In genomic region chr4:70601422-70602039, GRCh38 we compare ENCODE assay signal across 8 cellular contexts. TPM values are rescaled to one million over a fixed set of nuclear protein-coding genes. Genes with fewer than 3 reads are reported as not detected.
DNase-seq lines count a peak whose midpoint lies in the region; ATAC-seq and TF ChIP-seq lines count a peak whose summit lies in the region.

No MANE protein-coding gene starts in this region.

- intact Hi-C loops in activated CD4-positive, alpha-beta memory T cell treated with anti-CD3 and anti-CD28 coated beads for 36 hours (cut with micrococcal nuclease) = loop anchor here (1.0 to 10.0 kb wide), 5 partner anchors 86 to 1701 kb away; partner anchors contain the start of gene MOB1B

- TF ChIP-seq CTCF in endodermal cell (conservative IDR thresholded peaks at IDR 0.05) = peak; percentile 92

- no peaks in the 10 kb centered on the region for H3K4me1 Mint-ChIP-seq in activated CD4-positive, alpha-beta memory T cell treated with anti-CD3 and anti-CD28 coated beads for 36 hours (ENCODE audit: low read depth)
- H3K4me1 Mint-ChIP-seq in endodermal cell = peaks cover 8% of the 10 kb centered on the region
- peaks cover 0 to 3% (median 0%) of the 10 kb centered on the region in 4 donors for H3K4me1 Mint-ChIP-seq in naive thymus-derived CD8-positive, alpha-beta T cell

- no peaks in the 10 kb centered on the region for H3K9me3 Mint-ChIP-seq in activated CD4-positive, alpha-beta memory T cell treated with anti-CD3 and anti-CD28 coated beads for 36 hours
- no peaks in the 10 kb centered on the region for H3K9me3 Mint-ChIP-seq in endodermal cell
- no peaks in the 10 kb centered on the region for H3K9me3 Mint-ChIP-seq in naive thymus-derived CD8-positive, alpha-beta T cell

- H3K36me3 ChIP-seq in endodermal cell (ENCODE audit: control insufficient read depth, insufficient read depth, low read length) = no peaks in the 10 kb centered on the region

- H3K36me3 Mint-ChIP-seq in activated CD4-positive, alpha-beta memory T cell treated with anti-CD3 and anti-CD28 coated beads for 36 hours = no peaks in the 10 kb centered on the region
- H3K36me3 Mint-ChIP-seq in endodermal cell (ENCODE audit: low read depth) = no peaks in the 10 kb centered on the region
- H3K36me3 Mint-ChIP-seq in naive thymus-derived CD8-positive, alpha-beta T cell = no peaks in the 10 kb centered on the region

- H3K9ac ChIP-seq in endodermal cell (ENCODE audit: extremely low read depth, low read length, poor library complexity, severe bottlenecking) = no peak overlapping the region

- H3K4me3 ChIP-seq in endodermal cell (ENCODE audit: low read length) = no peak overlapping the region

- POLR2A ChIA-PET in activated CD4-positive, alpha-beta memory T cell treated with anti-CD3 and anti-CD28 coated beads for 36 hours (lab: Charles Lee) = no interaction called here
- POLR2A ChIA-PET in naive thymus-derived CD8-positive, alpha-beta T cell (lab: Charles Lee) = no interaction called here

- DNase-seq in DMS153 treated with DMSO at 0.1 percent for 48 hours (lab: John Stamatoyannopoulos, UW; ENCODE audit: unreplicated experiment) (peak; percentile 74), HK-2 (ENCODE audit: unreplicated experiment) (peak; percentile 53), NCI-H774 (lab: John Stamatoyannopoulos, UW) (peak; percentile 72), endodermal cell (peak; percentile 91)
- DNase-seq in activated CD4-positive, alpha-beta memory T cell treated with anti-CD3 and anti-CD28 coated beads for 36 hours = peak; percentile 74
- DNase-seq in naive thymus-derived CD8-positive, alpha-beta T cell = peak; percentile 29 to 83 (median 61)
- DNase-seq in stimulated activated naive CD4-positive, alpha-beta T cell treated with Interleukin-2 at 50 U/mL for 16 hours (lab: John Stamatoyannopoulos, UW) = peak; percentile 29

- H3K27ac Mint-ChIP-seq in activated CD4-positive, alpha-beta memory T cell treated with anti-CD3 and anti-CD28 coated beads for 36 hours = no peak overlapping the region
- no peak overlapping the region for H3K27ac Mint-ChIP-seq in endodermal cell
- H3K27ac Mint-ChIP-seq in naive thymus-derived CD8-positive, alpha-beta T cell = peak overlapping the region in 1 of 10 donors; percentile 53

- H3K9me3 ChIP-seq in endodermal cell (ENCODE audit: control insufficient read depth, low read length) = no peaks in the 10 kb centered on the region

- ATAC-seq in GM21390 (IDR thresholded peaks at IDR 0.05; ENCODE audit: unreplicated experiment) = peak; percentile 99
- ATAC-seq in naive thymus-derived CD8-positive, alpha-beta T cell = peak; percentile 83 to 90

- no peaks in the 10 kb centered on the region for H3K27me3 ChIP-seq in endodermal cell (ENCODE audit: control insufficient read depth, insufficient read depth, low read length, poor library complexity, severe bottlenecking)

- no peak overlapping the region for H3K4me3 Mint-ChIP-seq in activated CD4-positive, alpha-beta memory T cell treated with anti-CD3 and anti-CD28 coated beads for 36 hours
- H3K4me3 Mint-ChIP-seq in endodermal cell = no peak overlapping the region
- no peak overlapping the region for H3K4me3 Mint-ChIP-seq in naive thymus-derived CD8-positive, alpha-beta T cell

- no peak overlapping the region for H3K27ac ChIP-seq in endodermal cell (ENCODE audit: low read depth, low read length)

- no peaks in the 10 kb centered on the region for H3K4me1 ChIP-seq in endodermal cell (ENCODE audit: control insufficient read depth, insufficient read depth, low read length)

- CTCF ChIA-PET in activated CD4-positive, alpha-beta memory T cell treated with anti-CD3 and anti-CD28 coated beads for 36 hours (lab: Charles Lee) = interaction anchor here (0.6 to 1.8 kb wide), 9 partner anchors 9 to 1702 kb away, joined by 3 to 5 read pairs (median 3); partner anchors contain the start of gene DCK

- 63% methylated on average over 5 of the region's 5 CpGs; no CpG with 5 or more reads in 1 of the 2 experiments for WGBS in endodermal cell (ENCODE audit: insufficient coverage in 1 of 2, insufficient read length in 1 of 2), 2 experiments

- peaks cover 4% of the 10 kb centered on the region for H3K27me3 Mint-ChIP-seq in activated CD4-positive, alpha-beta memory T cell treated with anti-CD3 and anti-CD28 coated beads for 36 hours
- H3K27me3 Mint-ChIP-seq in endodermal cell (ENCODE audit: insufficient read depth) = no peaks in the 10 kb centered on the region
- peaks cover 0 to 3% (median 0%) of the 10 kb centered on the region in 5 donors for H3K27me3 Mint-ChIP-seq in naive thymus-derived CD8-positive, alpha-beta T cell

RNA-seq across cellular contexts. Expression of gene AMBN, which starts 9.5 kb away (rescaled TPM):
- not detected for total RNA-seq in activated CD4-positive, alpha-beta memory T cell treated with anti-CD3 and anti-CD28 coated beads for 36 hours
- total RNA-seq in endodermal cell = not detected
- 0.18 TPM for polyA plus RNA-seq in endodermal cell (2013, experiment 1 of 2)
- polyA plus RNA-seq in endodermal cell (2013, experiment 2 of 2) = 0.33 TPM
- total RNA-seq in naive thymus-derived CD8-positive, alpha-beta T cell = not detected
- not detected for polyA plus RNA-seq in naive thymus-derived CD8-positive, alpha-beta T cell

RNA-seq across cellular contexts. Expression of gene ENAM, which starts 27.0 kb away (rescaled TPM):
- total RNA-seq in activated CD4-positive, alpha-beta memory T cell treated with anti-CD3 and anti-CD28 coated beads for 36 hours = not detected
- not detected for total RNA-seq in endodermal cell
- not detected for polyA plus RNA-seq in endodermal cell (2013, experiment 1 of 2)
- polyA plus RNA-seq in endodermal cell (2013, experiment 2 of 2) = not detected
- total RNA-seq in naive thymus-derived CD8-positive, alpha-beta T cell = not detected
- not detected for polyA plus RNA-seq in naive thymus-derived CD8-positive, alpha-beta T cell

Comparison
In these comparisons a context has a peak if more than half of its experiments do, and no peak if none do; other contexts are left out.
1. DNase-seq: peak in every context shown above with its lines; median percentile 91 in endodermal cell; 74 in DMS153 treated with DMSO at 0.1 percent for 48 hours; 74 in activated CD4-positive, alpha-beta memory T cell treated with anti-CD3 and anti-CD28 coated beads for 36 hours; 72 in NCI-H774; 61 in naive thymus-derived CD8-positive, alpha-beta T cell; 53 in HK-2; 29 in stimulated activated naive CD4-positive, alpha-beta T cell treated with Interleukin-2 at 50 U/mL for 16 hours.